ENCODE assay signal across 16 cellular contexts in genomic region chrX:97704881-97705280, GRCh38.
DNase-seq lines count a peak whose midpoint lies in the region; ATAC-seq and TF ChIP-seq lines count a peak whose summit lies in the region.
"Had no signal": no experiment of that assay in that cellular context is flagged by ENCODE, and none has a peak within 500 bp of the region (broad histone marks: within the 10 kb centered on the region; RNA-seq: fewer than 3 reads in every experiment).

No MANE protein-coding gene starts in this region.

- H3K4me1 Mint-ChIP-seq in HFFc6 (ENCODE audit: low read depth), result peaks cover 16% of the 10 kb centered on the region
- H3K4me1 Mint-ChIP-seq: CD14-positive monocyte, GM23338 had no signal

- H3K27ac Mint-ChIP-seq in HFFc6, result no peak overlapping the region
- H3K27ac Mint-ChIP-seq: CD8-positive, alpha-beta T cell; GM23338; H9 had no signal

- DNase-seq in NCI-H1417 (lab: John Stamatoyannopoulos, UW) (peak in 2 of 3 experiments; percentile 5 to 31), NCI-H1417 treated with DMSO at 0.1 percent for 48 hours (lab: John Stamatoyannopoulos, UW) (no peak), DMS53 (lab: John Stamatoyannopoulos, UW) (peak; percentile 18), NCI-H2029 (lab: John Stamatoyannopoulos, UW) (peak; percentile 59), cerebellum (ENCODE audit: low spot score) (peak; percentile 3), SHP77 (lab: John Stamatoyannopoulos, UW) (no peak), HFFc6 (no peak)
- DNase-seq: CD8-positive, alpha-beta T cell; COR-L47; DMS153; H9 had no signal

- no peak for ATAC-seq in HG02973 (IDR thresholded peaks at IDR 0.05; ENCODE audit: unreplicated experiment)
- ATAC-seq: CD8-positive, alpha-beta T cell; GM12878; GM23338; HepG2 had no signal

- no peaks in the 10 kb centered on the region; the same call in none of the 2 replicates for H3K27me3 Mint-ChIP-seq in HFFc6 (ENCODE audit: insufficient read depth)

- H3K36me3 Mint-ChIP-seq in HFFc6 (ENCODE audit: low read depth), result no peaks in the 10 kb centered on the region
- H3K36me3 Mint-ChIP-seq: CD14-positive monocyte; CD8-positive, alpha-beta T cell had no signal

- no peaks in the 10 kb centered on the region for H3K9me3 Mint-ChIP-seq in HFFc6
- H3K9me3 Mint-ChIP-seq: CD8-positive, alpha-beta T cell; GM23338; H9 had no signal

- TF ChIP-seq CTCF in HFFc6 (IDR thresholded peaks at IDR 0.05), result no peak

- H3K4me3 Mint-ChIP-seq in HFFc6, result no peak overlapping the region
- H3K4me3 Mint-ChIP-seq: CD14-positive monocyte; CD8-positive, alpha-beta T cell; GM23338; H9 had no signal

Comparison
In these comparisons a context has a peak if more than half of its experiments do, and no peak if none do; other contexts are left out.
1. DNase-seq: peak in NCI-H1417 (2 of 3), DMS53 (single experiment), NCI-H2029 (single experiment) and cerebellum (single experiment); none in NCI-H1417 treated with DMSO at 0.1 percent for 48 hours (single experiment), SHP77 (0 of 2) and HFFc6 (single experiment).